ENCODE assay signal across 8 cellular contexts in genomic region chr10:62017141-62017870, GRCh38.
A peak's percentile ranks its signal among the peaks of the same experiment; 100 is the strongest.
DNase-seq lines count a peak whose midpoint lies in the region; ATAC-seq and TF ChIP-seq lines count a peak whose summit lies in the region.

No MANE protein-coding gene starts in this region.

- H3K4me3 ChIP-seq in BJ (ENCODE audit: low read depth, low read length) = no peak overlapping the region

- CTCF ChIA-PET in BJ (lab: Yijun Ruan, JAX) = interaction anchor here (1.1 kb wide), 1 partner anchor 22 kb away, joined by 3 read pairs; no protein-coding TSS in a partner anchor

- H3K36me3 Mint-ChIP-seq in memory B cell = peaks cover 10% of the 10 kb centered on the region

- no peak for TF ChIP-seq CTCF in BJ (IDR thresholded peaks at IDR 0.05; ENCODE audit: insufficient read depth, low read depth, low read length)

- H3K4me1 Mint-ChIP-seq in memory B cell = peaks cover 42% of the 10 kb centered on the region

- peaks cover 3% of the 10 kb centered on the region for H3K9me3 Mint-ChIP-seq in memory B cell

- peak overlapping the region; percentile 97 for H3K27ac Mint-ChIP-seq in memory B cell

- no peaks in the 10 kb centered on the region for H3K27me3 Mint-ChIP-seq in memory B cell

- POLR2A ChIA-PET in BJ (lab: Charles Lee) = interaction anchor here (0.6 kb wide), 1 partner anchor 25 kb away, joined by 3 read pairs; no protein-coding TSS in a partner anchor

- peak overlapping the region; percentile 69 for H3K4me3 Mint-ChIP-seq in memory B cell

- intact Hi-C loops in head of caudate nucleus (cut with DNase I) = no loop called here

- H3K27me3 ChIP-seq in BJ (ENCODE audit: control insufficient read depth, insufficient read depth, low read length) = no peaks in the 10 kb centered on the region

- peaks cover 3% of the 10 kb centered on the region; the same call in 1 of the 2 replicates for H3K36me3 ChIP-seq in BJ (ENCODE audit: control insufficient read depth, insufficient read depth, low read length)

- peak; percentile 28 for ATAC-seq in GM19452 (IDR thresholded peaks at IDR 0.05; ENCODE audit: unreplicated experiment)
- ATAC-seq in HG03520 (IDR thresholded peaks at IDR 0.05; ENCODE audit: unreplicated experiment) = peak; percentile 5
- ATAC-seq in memory B cell (ENCODE audit: low read depth) = peak; percentile 69

- DNase-seq in BJ (ENCODE audit: low read depth) (peak; percentile 76), memory B cell (ENCODE audit: low spot score in 2 of 2) (peak; percentile 59 to 62), NCI-H1105 (lab: John Stamatoyannopoulos, UW) (no peak), SIG-M5 (lab: John Stamatoyannopoulos, UW) (no peak), head of caudate nucleus (no peak), NCI-H1048 (lab: John Stamatoyannopoulos, UW) (no peak)

Comparison
In these comparisons a context has a peak if more than half of its experiments do, and no peak if none do; other contexts are left out.
1. DNase-seq: peak in BJ (single experiment) and memory B cell (2 of 2); none in NCI-H1105 (single experiment), SIG-M5 (single experiment), head of caudate nucleus (0 of 42) and NCI-H1048 (single experiment).
2. ATAC-seq: peak in every context shown above with its lines; median percentile 69 in memory B cell; 28 in GM19452; 5 in HG03520.